Comparison of ENCODE assay signal across 1 cellular context in the genomic region with DNA sequence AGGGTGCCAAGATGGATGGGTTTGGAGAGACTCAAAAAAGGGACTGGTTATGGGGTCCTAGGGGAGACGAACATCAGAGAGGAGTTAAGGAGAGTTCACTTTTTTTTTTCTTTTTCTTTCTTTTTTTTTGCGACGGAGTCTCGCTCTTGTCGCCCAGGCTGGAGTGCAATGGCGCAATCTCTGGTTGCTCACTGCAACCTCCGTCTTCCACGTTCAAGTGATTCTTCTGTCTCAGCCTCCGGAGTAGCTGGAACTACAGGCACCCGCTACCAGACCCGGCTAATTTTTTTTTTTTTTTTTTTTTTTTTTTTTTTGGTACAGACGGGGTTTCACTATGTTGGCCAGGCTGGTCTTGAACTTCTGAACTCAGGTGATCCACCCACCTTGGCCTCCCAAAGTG.
TF ChIP-seq lines count a peak whose summit lies in the region.

No MANE protein-coding gene starts in this region.

TF ChIP-seq in H1, 55 proteins besides CTCF, POLR2A, EP300 and RAD21:
- TF ChIP-seq CEBPB (IDR thresholded peaks at IDR 0.05; ENCODE audit: low read depth, low read length) (peak; percentile 47; the same call in 1 of the 2 replicates), GTF2F1 (IDR thresholded peaks at IDR 0.05; ENCODE audit: borderline replicate concordance, low read depth, low read length) (no peak)
